ENCODE assay signal across 9 cellular contexts in the genomic region with DNA sequence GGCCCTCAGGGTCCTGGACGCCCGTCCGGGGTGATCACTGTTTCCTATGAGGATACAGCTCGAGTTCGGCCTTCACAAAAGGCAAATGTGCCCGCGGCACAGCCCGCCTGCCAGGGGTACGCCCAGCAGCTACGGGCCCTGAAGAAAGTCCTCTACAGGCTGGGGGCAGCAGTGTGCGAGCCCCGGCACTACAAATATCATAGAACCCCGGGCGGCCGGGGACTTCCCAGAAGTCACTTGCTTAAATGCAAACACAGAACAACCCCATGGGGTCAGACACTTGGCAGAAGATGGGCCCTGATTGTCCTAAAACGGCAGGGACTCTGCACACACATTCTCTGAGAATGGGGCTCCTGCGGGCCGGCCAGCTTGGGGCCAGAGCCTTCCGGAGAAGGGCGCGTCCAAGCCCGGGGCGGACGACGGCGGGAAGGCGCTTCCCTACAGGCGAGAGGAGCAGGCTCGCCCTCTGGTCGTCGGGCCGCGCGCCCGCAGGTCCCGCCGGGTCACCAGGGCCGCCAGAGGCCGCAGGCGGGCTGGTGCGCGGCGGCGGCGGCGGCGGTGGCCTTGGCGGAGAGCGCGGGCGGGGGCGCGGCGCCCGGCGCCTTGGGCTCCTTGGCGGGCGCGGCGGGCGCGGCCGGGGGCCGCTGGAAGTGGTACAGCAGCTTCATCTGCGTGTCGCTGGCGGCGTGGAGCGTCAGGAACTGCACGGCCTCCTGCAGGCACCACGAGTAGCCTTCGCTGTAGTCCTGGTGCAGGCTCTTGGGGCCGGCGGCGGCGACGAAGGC. TPM values are rescaled to one million over a fixed set of nuclear protein-coding genes. Genes with fewer than 3 reads are reported as not detected.
A peak's percentile ranks its signal among the peaks of the same experiment; 100 is the strongest.
DNase-seq lines count a peak whose midpoint lies in the region; ATAC-seq and TF ChIP-seq lines count a peak whose summit lies in the region.
"Had no signal": no experiment of that assay in that cellular context is flagged by ENCODE, and none has a peak within 500 bp of the region (broad histone marks: within the 10 kb centered on the region; RNA-seq: fewer than 3 reads in every experiment).

No MANE protein-coding gene starts in this region.

- peaks cover 28% of the 10 kb centered on the region for H3K4me1 ChIP-seq in ACC112 (ENCODE audit: control insufficient read depth, insufficient read depth, low read length, unreplicated experiment)
- H3K4me1 ChIP-seq in lower lobe of right lung = peaks cover 68% of the 10 kb centered on the region
- peaks cover 78% of the 10 kb centered on the region for H3K4me1 ChIP-seq in vagina
- H3K4me1 ChIP-seq in prostate gland (replicated peaks) = peaks cover 19% of the 10 kb centered on the region

- TF ChIP-seq CTCF in astrocyte of the spinal cord (IDR thresholded peaks at IDR 0.05; ENCODE audit: low read depth, low read length) = peak; percentile 4
- no peak for TF ChIP-seq CTCF in lower lobe of right lung (IDR thresholded peaks at IDR 0.05)
- no peak for TF ChIP-seq CTCF in vagina (IDR thresholded peaks at IDR 0.05)
- TF ChIP-seq CTCF in omental fat pad (IDR thresholded peaks at IDR 0.05) = no peak
- TF ChIP-seq CTCF in prostate gland (IDR thresholded peaks at IDR 0.05) = no peak

- WGBS in prostate gland = 18% methylated on average over 44 of the region's 77 CpGs

- peaks cover 24% of the 10 kb centered on the region for H3K27me3 ChIP-seq in ACC112 (ENCODE audit: insufficient read depth, low read length)
- H3K27me3 ChIP-seq in lower lobe of right lung (ENCODE audit: low read depth) = peaks cover 57% of the 10 kb centered on the region
- H3K27me3 ChIP-seq in vagina = no peaks in the 10 kb centered on the region
- H3K27me3 ChIP-seq in prostate gland (replicated peaks; ENCODE audit: insufficient read depth) = no peaks in the 10 kb centered on the region

- no peak overlapping the region for H3K27ac ChIP-seq in ACC112 (ENCODE audit: low read depth, low read length)
- H3K27ac ChIP-seq in lower lobe of right lung = peak overlapping the region; percentile 18
- peak overlapping the region; percentile 27 for H3K27ac ChIP-seq in vagina
- H3K27ac ChIP-seq in prostate gland = no peak overlapping the region

- no peak for ATAC-seq in lower lobe of right lung
- ATAC-seq in omental fat pad (ENCODE audit: low FRiP score) = no peak
- no peak for ATAC-seq in HG02571 (IDR thresholded peaks at IDR 0.05; ENCODE audit: unreplicated experiment)

- in situ Hi-C loops in astrocyte of the spinal cord (cut with HindIII; ENCODE audit: low sequenced_read_pairs) = no loop called here

- peaks cover 18% of the 10 kb centered on the region for H3K79me2 ChIP-seq in ACC112 (ENCODE audit: control insufficient read depth, insufficient read depth, low read length, unreplicated experiment)

- TF ChIP-seq POLR2A in vagina (IDR thresholded peaks at IDR 0.05) = no peak
- no peak for TF ChIP-seq POLR2A in prostate gland (IDR thresholded peaks at IDR 0.05)

- intact Hi-C loops in lower lobe of right lung (cut with DNase I) = no loop called here
- intact Hi-C loops in vagina (cut with DNase I) = loop anchor here (5.0 kb wide), 1 partner anchor 117 kb away; the partner anchor contains the start of gene PEX10
- intact Hi-C loops in prostate gland (cut with DNase I) = loop anchor here (10.0 kb wide), 1 partner anchor 334 kb away; the partner anchor contains the start of gene FAAP20

- H3K9me3 ChIP-seq in lower lobe of right lung (no peaks in the 10 kb centered on the region), vagina (no peaks in the 10 kb centered on the region), prostate gland (no peaks in the 10 kb centered on the region)

- peak overlapping the region; percentile 6 for H2AFZ ChIP-seq in ACC112 (ENCODE audit: low read length, unreplicated experiment)

- DNase-seq in HuH-7.5 (ENCODE audit: low spot score) = peak; percentile 83
- DNase-seq in astrocyte of the spinal cord (ENCODE audit: low read depth, low spot score) = peak; percentile 31
- no peak for DNase-seq in lower lobe of right lung
- DNase-seq in vagina (ENCODE audit: extremely low spot score in 2 of 2) = no peak
- no peak for DNase-seq in omental fat pad (ENCODE audit: low spot score)
- no peak for DNase-seq in prostate gland (ENCODE audit: low spot score)

- no peaks in the 10 kb centered on the region for H3K36me3 ChIP-seq in ACC112 (ENCODE audit: insufficient read depth, low read length)
- H3K36me3 ChIP-seq in lower lobe of right lung = no peaks in the 10 kb centered on the region
- H3K36me3 ChIP-seq in vagina = no peaks in the 10 kb centered on the region
- H3K36me3 ChIP-seq in prostate gland = no peaks in the 10 kb centered on the region

- peak overlapping the region; percentile 62; the same call in 1 of the 2 replicates for H3K4me3 ChIP-seq in ACC112 (ENCODE audit: low read depth, low read length)
- H3K4me3 ChIP-seq in astrocyte of the spinal cord (ENCODE audit: low read depth, low read length) = no peak overlapping the region
- H3K4me3 ChIP-seq in lower lobe of right lung = peak overlapping the region; percentile 51
- peak overlapping the region; percentile 39 to 46 for H3K4me3 ChIP-seq in vagina
- H3K4me3 ChIP-seq in prostate gland = peak overlapping the region in 1 of 2 donors; percentile 16

RNA-seq across cellular contexts. Expression of gene HES5, which starts 0.9 kb away (rescaled TPM):
- 1.5 TPM for total RNA-seq in lower lobe of right lung
- total RNA-seq in vagina = not detected
- total RNA-seq in omental fat pad = not detected
- 1 to 10 TPM in 1 of 2 donors, not detected in 1; 2.6 TPM for total RNA-seq in prostate gland
- total RNA-seq: myocyte had no signal

RNA-seq across cellular contexts. Expression of gene PANK4, which starts 2.8 kb away (rescaled TPM):
- total RNA-seq in lower lobe of right lung (39.2 TPM), vagina (39.5 TPM), omental fat pad (10 to 100 TPM; 15.1 to 38.1 (median 27.4) TPM), prostate gland (10 to 100 TPM; 27.0 to 69.5 TPM)

RNA-seq across cellular contexts. Expression of gene TNFRSF14, which starts 27.0 kb away (rescaled TPM):
- total RNA-seq in lower lobe of right lung = 152 TPM
- total RNA-seq in vagina = 49.6 TPM
- 100 to 1,000 TPM in 1 of 4 donors, 10 to 100 TPM in 3; 26.6 to 108 (median 41.5) TPM for total RNA-seq in omental fat pad
- total RNA-seq in prostate gland = 100 to 1,000 TPM in 1 of 2 donors, 10 to 100 TPM in 1; 83.3 to 105 TPM

RNA-seq across cellular contexts. Expression of gene PLCH2, which starts 53.1 kb away (rescaled TPM):
- total RNA-seq in lower lobe of right lung (3.8 TPM), vagina (30.7 TPM), omental fat pad (1 to 10 TPM in 1 of 4 donors, under 1 TPM in 3; 0.16 to 1.7 (median 0.44) TPM), prostate gland (10 to 100 TPM; 29.8 to 41.0 TPM)

RNA-seq across cellular contexts. Expression of gene PRXL2B, which starts 57.4 kb away (rescaled TPM):
- total RNA-seq in lower lobe of right lung (26.3 TPM), vagina (16.2 TPM), omental fat pad (10 to 100 TPM in 2 of 4 donors, 1 to 10 TPM in 2; 7.1 to 19.2 (median 8.8) TPM), prostate gland (10 to 100 TPM; 20.3 to 25.8 TPM)

Comparison
In these comparisons a context has a peak if more than half of its experiments do, and no peak if none do; other contexts are left out.
1. H3K27ac ChIP-seq: peak in lower lobe of right lung (single experiment) and vagina (single experiment); none in ACC112 (single experiment) and prostate gland (0 of 2).
2. DNase-seq: peak in HuH-7.5 (single experiment) and astrocyte of the spinal cord (single experiment); none in lower lobe of right lung (single experiment), vagina (0 of 2), omental fat pad (single experiment) and prostate gland (single experiment).